ENCODE assay signal across 27 cellular contexts in the genomic region with DNA sequence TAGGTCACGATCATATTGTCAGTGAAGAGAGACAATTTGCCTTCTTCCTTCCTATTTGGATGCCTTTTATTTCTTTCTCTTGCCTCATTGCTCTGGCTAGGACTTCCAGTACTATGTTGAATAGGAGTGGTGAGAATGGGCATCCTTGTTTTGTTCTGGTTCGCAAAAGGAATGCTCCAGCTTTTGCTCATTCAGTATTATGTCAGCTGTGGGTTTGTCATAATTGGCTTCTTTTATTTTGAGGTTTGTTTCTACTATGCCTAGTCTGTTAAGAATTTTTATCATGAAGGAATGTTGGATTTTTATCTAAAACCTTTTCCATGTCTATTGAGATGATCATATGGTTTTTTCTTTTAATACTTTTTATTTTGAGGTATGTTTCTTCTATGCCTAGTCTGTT.
"Had no signal": no experiment of that assay in that cellular context is flagged by ENCODE, and none has a peak within 500 bp of the region (broad histone marks: within the 10 kb centered on the region; RNA-seq: fewer than 3 reads in every experiment).

No MANE protein-coding gene starts in this region.

- H3K27ac Mint-ChIP-seq: activated CD4-positive, alpha-beta memory T cell treated with anti-CD3 and anti-CD28 coated beads, Interleukin-2, amount 10 ng/mL, durations not matched to agents 7 days and 5 days; activated CD4-positive, alpha-beta T cell treated with anti-CD3 and anti-CD28 coated beads for 36 hours; activated naive CD4-positive, alpha-beta T cell treated with anti-CD3 and anti-CD28 coated beads for 36 hours; activated naive CD8-positive, alpha-beta T cell; activated T-helper 17 cell treated with anti-CD3 and anti-CD28 coated beads, Interleukin-2, amount 50 U/mL, for 72 hours had no signal

- H3K27me3 ChIP-seq: adrenal gland, Peyer's patch, SJCRH30 had no signal

- H3K4me1 ChIP-seq: adrenal gland, Peyer's patch, SJCRH30 had no signal

- H3K9me3 Mint-ChIP-seq: activated CD4-positive, alpha-beta memory T cell treated with anti-CD3 and anti-CD28 coated beads, Interleukin-2, amount 10 ng/mL, durations not matched to agents 7 days and 5 days; activated naive CD4-positive, alpha-beta T cell treated with anti-CD3 and anti-CD28 coated beads for 36 hours; activated T-helper 17 cell treated with anti-CD3 and anti-CD28 coated beads, Interleukin-2, amount 50 U/mL, for 72 hours had no signal

- H3K4me1 Mint-ChIP-seq: activated CD4-positive, alpha-beta memory T cell treated with anti-CD3 and anti-CD28 coated beads, Interleukin-2, amount 10 ng/mL, durations not matched to agents 7 days and 5 days; activated CD4-positive, alpha-beta T cell treated with anti-CD3 and anti-CD28 coated beads for 36 hours; activated T-helper 17 cell treated with anti-CD3 and anti-CD28 coated beads, Interleukin-2, amount 50 U/mL, for 72 hours had no signal

- H3K36me3 Mint-ChIP-seq: activated naive CD8-positive, alpha-beta T cell had no signal

- ATAC-seq: activated CD4-positive, alpha-beta T cell treated with anti-CD3 and anti-CD28 coated beads for 36 hours; activated T-helper 17 cell treated with anti-CD3 and anti-CD28 coated beads, Interleukin-2, amount 50 U/mL, for 72 hours had no signal

- H3K4me3 ChIP-seq: adrenal gland, Peyer's patch, SJCRH30 had no signal

- H3K27me3 Mint-ChIP-seq: activated CD4-positive, alpha-beta memory T cell treated with anti-CD3 and anti-CD28 coated beads, Interleukin-2, amount 10 ng/mL, durations not matched to agents 7 days and 5 days; activated T-helper 17 cell treated with anti-CD3 and anti-CD28 coated beads, Interleukin-2, amount 50 U/mL, for 72 hours had no signal

- H3K4me3 Mint-ChIP-seq: activated CD4-positive, alpha-beta memory T cell treated with anti-CD3 and anti-CD28 coated beads, Interleukin-2, amount 10 ng/mL, durations not matched to agents 7 days and 5 days; activated CD4-positive, alpha-beta T cell treated with anti-CD3 and anti-CD28 coated beads for 36 hours; activated naive CD4-positive, alpha-beta T cell treated with anti-CD3 and anti-CD28 coated beads for 36 hours; activated naive CD8-positive, alpha-beta T cell; activated T-helper 17 cell treated with anti-CD3 and anti-CD28 coated beads, Interleukin-2, amount 50 U/mL, for 72 hours had no signal

- H3K4me2 ChIP-seq: SK-N-SH had no signal

- H3K27ac ChIP-seq: adrenal gland, Peyer's patch, RWPE1, SJCRH30, WERI-Rb-1 had no signal

- DNase-seq: activated CD4-positive, alpha-beta memory T cell treated with anti-CD3 and anti-CD28 coated beads, Interleukin-2, amount 10 ng/mL, durations not matched to agents 7 days and 5 days; activated CD4-positive, alpha-beta T cell treated with anti-CD3 and anti-CD28 coated beads for 36 hours; activated CD4-positive, alpha-beta T cell treated with anti-CD3 and anti-CD28 coated beads, Interleukin-2, amount 50 U/mL, for 1 hour; activated gamma-delta T cell; activated naive CD4-positive, alpha-beta T cell treated with anti-CD3 and anti-CD28 coated beads for 36 hours; activated T-cell treated with anti-CD3 and anti-CD28 coated beads for 4 hours; activated T-cell treated with anti-CD3 and anti-CD28 coated beads, Interleukin-2, amount 50 U/mL, for 48 hours; adrenal gland; aorta; cerebellar nuclear complex; MM.1S; NCI-H1105; NCI-H1436; NCI-H1694 treated with DMSO at 0.1 percent for 48 hours; NCI-H2029 treated with DMSO at 0.1 percent for 48 hours; NCI-H345; NCI-H510A; NCI-H526 treated with DMSO at 0.1 percent for 48 hours; Peyer's patch; Right ventricle myocardium superior; SJCRH30; SK-N-SH; T-helper 1 cell; WERI-Rb-1 had no signal

- H3K36me3 ChIP-seq: adrenal gland, Peyer's patch, SJCRH30, WERI-Rb-1 had no signal

- H3K9me2 ChIP-seq: SK-N-SH had no signal
